Comparison of ENCODE assay signal across 16 cellular contexts in the genomic region with DNA sequence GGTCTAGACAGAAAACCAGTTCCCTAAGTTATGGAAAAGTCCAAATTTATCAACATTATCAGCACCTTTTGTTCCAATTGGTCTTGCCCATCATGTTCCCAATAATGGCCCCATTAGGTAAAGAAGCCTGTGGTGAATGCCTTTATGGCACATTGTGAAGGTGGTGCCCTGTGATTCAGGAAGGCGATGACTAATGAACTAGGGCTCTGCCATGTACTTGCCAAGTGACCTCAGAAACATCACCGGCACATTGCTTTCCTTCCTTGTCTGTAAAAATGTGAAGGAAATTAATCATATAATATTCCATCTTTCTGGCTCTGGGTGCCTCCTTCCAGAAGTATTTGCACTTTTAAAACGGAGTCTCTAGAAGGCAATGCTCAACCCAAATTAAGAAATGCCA.
DNase-seq lines count a peak whose midpoint lies in the region; ATAC-seq and TF ChIP-seq lines count a peak whose summit lies in the region.
"Had no signal": no experiment of that assay in that cellular context is flagged by ENCODE, and none has a peak within 500 bp of the region (broad histone marks: within the 10 kb centered on the region; RNA-seq: fewer than 3 reads in every experiment).

No MANE protein-coding gene starts in this region.

- H4K20me1 ChIP-seq in HCT116 (ENCODE audit: insufficient read depth) = no peaks in the 10 kb centered on the region

- no peak overlapping the region for H3K27ac ChIP-seq in ACC112 (ENCODE audit: low read depth, low read length)
- no peak overlapping the region for H3K27ac ChIP-seq in HCT116 (ENCODE audit: low read depth, low read length)
- H3K27ac ChIP-seq in A673 (ENCODE audit: low read depth, low read length, poor library complexity, severe bottlenecking) = no peak overlapping the region
- H3K27ac ChIP-seq: upper lobe of left lung had no signal

- H3K79me2 ChIP-seq in ACC112 (ENCODE audit: control insufficient read depth, insufficient read depth, low read length, unreplicated experiment) (no peaks in the 10 kb centered on the region), HCT116 (ENCODE audit: insufficient read depth, low read length) (no peaks in the 10 kb centered on the region)

- TF ChIP-seq CTCF in HCT116 (IDR thresholded peaks at IDR 0.05 in 2 of 3, conservative IDR thresholded peaks at IDR 0.05 in 1 of 3; ENCODE audit: borderline replicate concordance in 1 of 3, insufficient read depth in 1 of 3, low read depth in 2 of 3, low read length in 2 of 3) = no peak
- no peak for TF ChIP-seq CTCF in foreskin fibroblast (IDR thresholded peaks at IDR 0.05; ENCODE audit: low read depth, low read length)
- no peak for TF ChIP-seq CTCF in A673 (conservative IDR thresholded peaks at IDR 0.05; ENCODE audit: low read depth, low read length)

- TF ChIP-seq POLR2A in HCT116 (IDR thresholded peaks at IDR 0.05; ENCODE audit: borderline replicate concordance, extremely low read depth, insufficient read depth, insufficient read length) = no peak

- RAD21 ChIA-PET in HCT116 (lab: Charles Lee; ENCODE audit: low non-redundant PET in 1 of 2, low total read pairs in 2 of 2, uncharacterized antibody in 2 of 2, unreplicated experiment in 2 of 2) = no interaction called here

- no peak overlapping the region for H3K4me3 ChIP-seq in ACC112 (ENCODE audit: low read depth, low read length)
- H3K4me3 ChIP-seq in HCT116 (replicated peaks in 1 of 2; ENCODE audit: low read depth in 1 of 2, low read length in 2 of 2) = no peak overlapping the region
- no peak overlapping the region for H3K4me3 ChIP-seq in foreskin fibroblast (ENCODE audit: low read depth in 1 of 2, low read length in 2 of 2)
- no peak overlapping the region for H3K4me3 ChIP-seq in A673 (ENCODE audit: low read depth, low read length, poor library complexity, severe bottlenecking)
- H3K4me3 ChIP-seq: upper lobe of left lung had no signal

- no peaks in the 10 kb centered on the region for H3K9me3 ChIP-seq in HCT116 (ENCODE audit: control insufficient read depth in 1 of 2, insufficient read depth in 1 of 2, low read depth in 1 of 2, low read length in 2 of 2)
- no peaks in the 10 kb centered on the region for H3K9me3 ChIP-seq in A673 (ENCODE audit: low read depth, low read length, poor library complexity, severe bottlenecking)
- H3K9me3 ChIP-seq: upper lobe of left lung had no signal

- CTCF ChIA-PET in HCT116 (lab: Charles Lee) (no interaction called here), A673 (lab: Charles Lee) (no interaction called here)

- peak overlapping the region; percentile 18; the same call in 1 of the 2 replicates for H3K4me2 ChIP-seq in HCT116 (ENCODE audit: low read length)

- no peaks in the 10 kb centered on the region for H3K9me2 ChIP-seq in HCT116 (ENCODE audit: insufficient read depth)

- DNase-seq in HCT116 (ENCODE audit: low read depth, low spot score) = no peak
- peak; percentile 39 for DNase-seq in SW480 (ENCODE audit: low spot score)
- peak; percentile 37 to 55 for DNase-seq in foreskin fibroblast
- no peak for DNase-seq in epidermal melanocyte (ENCODE audit: insufficient read length, low spot score)
- no peak for DNase-seq in NCI-H82 (lab: John Stamatoyannopoulos, UW)
- DNase-seq in NCI-H1436 treated with DMSO at 0.1 percent for 48 hours (lab: John Stamatoyannopoulos, UW) = no peak
- DNase-seq in A673 (ENCODE audit: low spot score) = no peak
- DNase-seq: activated CD4-positive, alpha-beta T cell treated with anti-CD3 and anti-CD28 coated beads for 4 hours; activated T-cell treated with anti-CD3 and anti-CD28 coated beads, Interleukin-2, amount 50 U/mL, for 72 hours; GDM1; glutamatergic neuron; H7; naive B cell; stimulated activated CD4-positive, alpha-beta T cell treated with anti-CD3 and anti-CD28 coated beads, Interleukin-2, amount 100 ng/mL, for 24 hours; upper lobe of left lung had no signal

- no peak overlapping the region for H3K9ac ChIP-seq in HCT116 (ENCODE audit: low read length)

- H3K36me3 ChIP-seq in ACC112 (ENCODE audit: insufficient read depth, low read length) = no peaks in the 10 kb centered on the region
- no peaks in the 10 kb centered on the region for H3K36me3 ChIP-seq in HCT116 (ENCODE audit: control insufficient read depth in 1 of 2, insufficient read depth in 2 of 2, low read length in 2 of 2)
- H3K36me3 ChIP-seq in A673 (ENCODE audit: insufficient read depth, low read length, poor library complexity, severe bottlenecking) = no peaks in the 10 kb centered on the region
- H3K36me3 ChIP-seq: upper lobe of left lung had no signal

- H3K4me1 ChIP-seq in ACC112 (ENCODE audit: control insufficient read depth, insufficient read depth, low read length, unreplicated experiment) (peaks cover 11% of the 10 kb centered on the region), HCT116 (ENCODE audit: control insufficient read depth in 1 of 2, insufficient read depth in 2 of 2, low read length in 2 of 2) (peaks cover 3 to 10% of the 10 kb centered on the region in 2 experiments; a peak in 2 of 4 replicates), A673 (ENCODE audit: insufficient read depth, low read length, poor library complexity, severe bottlenecking) (no peaks in the 10 kb centered on the region)
- H3K4me1 ChIP-seq: upper lobe of left lung had no signal

- H2AFZ ChIP-seq in ACC112 (ENCODE audit: low read length, unreplicated experiment) (peak overlapping the region; percentile 48), HCT116 (ENCODE audit: low read depth, low read length, poor library complexity, severe bottlenecking) (no peak overlapping the region)

- no peaks in the 10 kb centered on the region for H3K27me3 ChIP-seq in ACC112 (ENCODE audit: insufficient read depth, low read length)
- no peaks in the 10 kb centered on the region for H3K27me3 ChIP-seq in HCT116 (ENCODE audit: insufficient read depth, low read length)
- H3K27me3 ChIP-seq in A673 (replicated peaks; ENCODE audit: insufficient read depth, low read depth, low read length, poor library complexity) = no peaks in the 10 kb centered on the region
- H3K27me3 ChIP-seq: upper lobe of left lung had no signal

- BruUV-seq in HCT116 (replicated peaks; lab: Mats Ljungman, UMichigan) (no TSS peak), A673 (replicated peaks; lab: Mats Ljungman, UMichigan) (no TSS peak)

- no peak for ATAC-seq in HCT116
- ATAC-seq: activated T-cell treated with anti-CD3 and anti-CD28 coated beads, Interleukin-2, amount 50 U/mL, for 72 hours had no signal

- intact Hi-C loops in HCT116 (cut with micrococcal nuclease) = no loop called here
- intact Hi-C loops in A673 (cut with micrococcal nuclease; ENCODE audit: unreplicated experiment) = no loop called here

- POLR2A ChIA-PET in HCT116 (lab: Charles Lee) (no interaction called here), A673 (lab: Charles Lee; ENCODE audit: low non-redundant PET) (no interaction called here)

- TF ChIP-seq RAD21 in HCT116 (IDR thresholded peaks at IDR 0.05; ENCODE audit: low read depth) = no peak

TF ChIP-seq in HCT116, 20 proteins besides CTCF, POLR2A, EP300 and RAD21:
- TF ChIP-seq TCF7L2 (IDR thresholded peaks at IDR 0.05; ENCODE audit: borderline replicate concordance, extremely low read depth, insufficient read depth, insufficient read length) = no peak
- TF ChIP-seq ELF1 (IDR thresholded peaks at IDR 0.05; ENCODE audit: borderline replicate concordance, low read depth) = no peak
- TF ChIP-seq SP1 (IDR thresholded peaks at IDR 0.05; ENCODE audit: low read depth) = no peak
- TF ChIP-seq ZNF274 (IDR thresholded peaks at IDR 0.05; ENCODE audit: low read depth, low read length) = no peak
- TF ChIP-seq ZBTB33 (IDR thresholded peaks at IDR 0.05; ENCODE audit: extremely low read depth, insufficient replicate concordance, low read length) = no peak

Comparison
In these comparisons a context has a peak if more than half of its experiments do, and no peak if none do; other contexts are left out.
1. DNase-seq: peak in SW480 (single experiment) and foreskin fibroblast (2 of 2); none in HCT116 (single experiment), epidermal melanocyte (single experiment), NCI-H82 (single experiment), NCI-H1436 treated with DMSO at 0.1 percent for 48 hours (single experiment) and A673 (single experiment).